In the genomic region with DNA sequence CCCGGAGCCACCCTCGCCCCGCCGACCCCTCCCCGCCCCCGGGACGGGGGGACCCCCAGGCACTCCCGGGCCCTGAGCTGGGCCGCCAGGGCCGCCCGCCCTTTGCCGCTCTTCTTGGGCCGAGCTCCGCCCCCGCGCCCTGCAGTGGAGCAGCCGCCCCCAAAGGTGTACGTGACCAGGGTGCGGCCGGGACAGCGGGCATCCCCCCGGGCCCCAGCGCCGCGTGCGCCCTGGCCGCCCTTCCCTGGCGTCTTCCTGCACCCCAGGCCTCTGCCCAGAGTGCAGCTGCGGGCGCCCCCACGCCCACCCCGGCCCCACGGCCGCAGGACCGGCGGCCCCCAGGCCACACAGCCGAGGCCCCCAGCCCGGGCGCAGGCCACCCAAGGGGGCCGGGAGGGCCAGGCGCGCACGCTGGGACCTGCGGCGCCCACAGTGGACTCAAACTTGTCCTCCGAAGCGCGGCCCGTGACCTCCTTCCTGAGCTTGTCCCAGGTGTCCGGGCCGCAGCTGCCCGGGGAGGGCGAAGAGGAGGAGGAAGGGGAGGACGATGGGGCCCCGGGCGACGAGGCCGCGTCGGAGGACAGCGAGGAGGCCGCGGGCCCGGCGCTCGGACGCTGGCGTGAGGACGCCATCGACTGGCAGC, we compare ENCODE assay signal across 22 cellular contexts. TPM values are rescaled to one million over a fixed set of nuclear protein-coding genes. Genes with fewer than 3 reads are reported as not detected.
DNase-seq lines count a peak whose midpoint lies in the region; ATAC-seq, FAIRE-seq and TF ChIP-seq lines count a peak whose summit lies in the region.
"Had no signal": no experiment of that assay in that cellular context is flagged by ENCODE, and none has a peak within 500 bp of the region (broad histone marks: within the 10 kb centered on the region; RNA-seq: fewer than 3 reads in every experiment).

No MANE protein-coding gene starts in this region.

- no peak for TF ChIP-seq RAD21 in H1 (IDR thresholded peaks at IDR 0.05 in 1 of 2, conservative IDR thresholded peaks at IDR 0.05 in 1 of 2; ENCODE audit: low read depth in 2 of 2, low read length in 2 of 2)

- peaks cover 0 to 10% (median 0%) of the 10 kb centered on the region in 5 donors for H3K27me3 Mint-ChIP-seq in naive thymus-derived CD4-positive, alpha-beta T cell
- no peaks in the 10 kb centered on the region for H3K27me3 Mint-ChIP-seq in activated naive CD4-positive, alpha-beta T cell treated with anti-CD3 and anti-CD28 coated beads for 36 hours (ENCODE audit: low read depth)

- H3K9ac ChIP-seq in H1 (replicated peaks in 1 of 4; ENCODE audit: extremely low read depth in 1 of 4, low read depth in 3 of 4, low read length in 3 of 4) = no peak overlapping the region
- H3K9ac ChIP-seq in mesenchymal stem cell (ENCODE audit: low read length) = no peak overlapping the region

- no peak overlapping the region for H3K23ac ChIP-seq in H1 (ENCODE audit: insufficient read length)
- no peak overlapping the region for H3K23ac ChIP-seq in mesenchymal stem cell (ENCODE audit: low read length in 2 of 2)

- no peaks in the 10 kb centered on the region for H3K23me2 ChIP-seq in H1 (ENCODE audit: low read depth, low read length)

- no peak overlapping the region for H3K56ac ChIP-seq in H1 (replicated peaks; ENCODE audit: insufficient read length, low read depth, low read length)

- no peak for TF ChIP-seq EP300 in H1 (IDR thresholded peaks at IDR 0.05; ENCODE audit: borderline replicate concordance in 1 of 2, low read depth in 2 of 2, low read length in 2 of 2)

- no peaks in the 10 kb centered on the region for H3K4me1 ChIP-seq in right cardiac atrium (ENCODE audit: control insufficient read depth, insufficient read depth, low read length)
- H3K4me1 ChIP-seq in H1 (replicated peaks in 1 of 4; ENCODE audit: control insufficient read depth in 3 of 4, insufficient read depth in 4 of 4, low read length in 3 of 4) = no peaks in the 10 kb centered on the region
- H3K4me1 ChIP-seq in naive thymus-derived CD4-positive, alpha-beta T cell (ENCODE audit: control insufficient read depth in 2 of 2, insufficient read depth in 2 of 2, low read length in 2 of 2) = no peaks in the 10 kb centered on the region
- peaks cover 3% of the 10 kb centered on the region for H3K4me1 ChIP-seq in mesenchymal stem cell (ENCODE audit: control insufficient read depth, insufficient read depth, low read depth, low read length)
- H3K4me1 ChIP-seq: BE2C had no signal

- H2AK5ac ChIP-seq in H1 (ENCODE audit: low read depth, low read length) (no peak overlapping the region), mesenchymal stem cell (ENCODE audit: low read length, severe bottlenecking) (no peak overlapping the region)

- H3K18ac ChIP-seq in H1 (ENCODE audit: extremely low read depth, low read length) (no peak overlapping the region), mesenchymal stem cell (ENCODE audit: low read depth in 1 of 2, low read length in 2 of 2) (no peak overlapping the region)

- ATAC-seq in right cardiac atrium = no peak
- peak; percentile 2 for ATAC-seq in naive thymus-derived CD4-positive, alpha-beta T cell
- ATAC-seq: GM12878 had no signal

- H2BK12ac ChIP-seq in H1 (ENCODE audit: low read depth, low read length) (no peak overlapping the region), mesenchymal stem cell (ENCODE audit: low read length in 2 of 2) (no peak overlapping the region)

- H2BK15ac ChIP-seq in H1 (ENCODE audit: low read length) (no peak overlapping the region), mesenchymal stem cell (ENCODE audit: low read depth, poor library complexity, severe bottlenecking) (no peak overlapping the region)

- peaks cover 0 to 6% of the 10 kb centered on the region in 2 experiments for H4K20me1 ChIP-seq in H1 (replicated peaks in 1 of 2; ENCODE audit: control insufficient read depth in 1 of 2, insufficient read depth in 2 of 2, low read length in 2 of 2)

- H3K79me1 ChIP-seq in H1 (ENCODE audit: low read depth, low read length) (no peaks in the 10 kb centered on the region), mesenchymal stem cell (replicated peaks; ENCODE audit: low read length, poor library complexity, severe bottlenecking) (peaks cover 8% of the 10 kb centered on the region)

- H3K9me3 ChIP-seq in right cardiac atrium (ENCODE audit: control insufficient read depth, low read length) (no peaks in the 10 kb centered on the region), H1 (ENCODE audit: insufficient read depth in 2 of 2, low read depth in 1 of 2, low read length in 1 of 2) (no peaks in the 10 kb centered on the region), mesenchymal stem cell (ENCODE audit: control insufficient read depth, low read length) (no peaks in the 10 kb centered on the region)
- H3K9me3 ChIP-seq in naive thymus-derived CD4-positive, alpha-beta T cell (ENCODE audit: control insufficient read depth in 2 of 3, low read length in 3 of 3) = no peaks in the 10 kb centered on the region
- H3K9me3 ChIP-seq: BE2C had no signal

- H2BK20ac ChIP-seq in H1 (ENCODE audit: low read length) = no peak overlapping the region

- H4K91ac ChIP-seq in H1 (replicated peaks; ENCODE audit: insufficient read length, low read length) (no peak overlapping the region), mesenchymal stem cell (ENCODE audit: low read length) (no peak overlapping the region)

- WGBS in right cardiac atrium = 95% methylated on average over 70 of the region's 70 CpGs
- 94% methylated on average over 31 of the region's 70 CpGs; no CpG with 5 or more reads in 1 of the 2 experiments for WGBS in H1 (ENCODE audit: extremely low coverage in 1 of 2, insufficient coverage in 1 of 2, insufficient read length in 1 of 2, insufficient replicate concordance in 2 of 2, low coverage in 1 of 2, low lambda C conversion rate in 2 of 2, missing lambda C conversion rate in 1 of 2), 2 experiments
- 97% methylated on average over 57 of the region's 70 CpGs for WGBS in mesenchymal stem cell

- H3K27ac Mint-ChIP-seq in naive thymus-derived CD4-positive, alpha-beta T cell = no peak overlapping the region
- H3K27ac Mint-ChIP-seq in activated naive CD4-positive, alpha-beta T cell treated with anti-CD3 and anti-CD28 coated beads for 36 hours = no peak overlapping the region
- H3K27ac Mint-ChIP-seq: CD4-positive, CD25-positive, alpha-beta regulatory T cell; CD8-positive, alpha-beta memory T cell had no signal

- H3K4ac ChIP-seq in H1 (replicated peaks; ENCODE audit: insufficient read length, low read depth, low read length) (no peak overlapping the region), mesenchymal stem cell (ENCODE audit: low read depth in 1 of 2, low read length in 2 of 2) (no peak overlapping the region)

- FAIRE-seq in H1 (lab: Jason Lieb, UNC) = no peak
- FAIRE-seq: A204.1, GM12878, GM19239 had no signal

- peaks cover 0 to under 1% of the 10 kb centered on the region in 2 experiments; a peak in 1 of 4 replicates for H3K79me2 ChIP-seq in H1 (ENCODE audit: control insufficient read depth in 1 of 2, insufficient read depth in 2 of 2, low read length in 2 of 2)

- H2BK5ac ChIP-seq in H1 (ENCODE audit: low read depth, low read length) = no peak overlapping the region
- no peak overlapping the region for H2BK5ac ChIP-seq in mesenchymal stem cell (ENCODE audit: low read depth, low read length, poor library complexity, severe bottlenecking)

- H3K9me3 Mint-ChIP-seq in naive thymus-derived CD4-positive, alpha-beta T cell = peaks cover 0 to 6% (median 0%) of the 10 kb centered on the region in 11 donors
- H3K9me3 Mint-ChIP-seq in activated naive CD4-positive, alpha-beta T cell treated with anti-CD3 and anti-CD28 coated beads for 36 hours = no peaks in the 10 kb centered on the region
- H3K9me3 Mint-ChIP-seq: CD8-positive, alpha-beta memory T cell had no signal

- H3K27me3 ChIP-seq in right cardiac atrium (ENCODE audit: control insufficient read depth, insufficient read depth) (no peaks in the 10 kb centered on the region), H1 (replicated peaks in 1 of 4; ENCODE audit: control insufficient read depth in 3 of 4, extremely low read depth in 1 of 4, insufficient read depth in 3 of 4, low read length in 3 of 4) (no peaks in the 10 kb centered on the region), mesenchymal stem cell (ENCODE audit: control insufficient read depth in 1 of 2, insufficient read depth in 1 of 2, low read length in 2 of 2) (peaks cover 0 to 35% of the 10 kb centered on the region in 2 experiments)
- no peaks in the 10 kb centered on the region for H3K27me3 ChIP-seq in naive thymus-derived CD4-positive, alpha-beta T cell (ENCODE audit: control insufficient read depth in 2 of 2, insufficient read depth in 2 of 2, low read length in 2 of 2)
- H3K27me3 ChIP-seq: BE2C had no signal

- H4K8ac ChIP-seq in H1 (ENCODE audit: extremely low read depth, insufficient read depth, low read length) (peak overlapping the region; percentile 68; the same call in 1 of the 2 replicates), mesenchymal stem cell (ENCODE audit: low read length) (no peak overlapping the region)

- CTCF ChIA-PET in H1 (lab: Charles Lee; ENCODE audit: partially characterized antibody) = interaction anchor here (0.8 to 3.0 kb wide), 3 partner anchors 10 to 122 kb away, joined by 3 to 11 read pairs (median 4); no protein-coding TSS in a partner anchor
- CTCF ChIA-PET in naive thymus-derived CD4-positive, alpha-beta T cell (lab: Charles Lee) = no interaction called here
- CTCF ChIA-PET in activated naive CD4-positive, alpha-beta T cell treated with anti-CD3 and anti-CD28 coated beads for 36 hours (lab: Charles Lee) = no interaction called here

- DNase-seq in right cardiac atrium (peak in 2 of 3 donors; percentile 31 to 36), cardiac septum (ENCODE audit: low spot score) (no peak), H1 (ENCODE audit: low read depth in 1 of 2, low spot score in 2 of 2) (no peak), mesenchymal stem cell (no peak)
- no peak for DNase-seq in naive thymus-derived CD4-positive, alpha-beta T cell
- DNase-seq in activated naive CD4-positive, alpha-beta T cell treated with anti-CD3 and anti-CD28 coated beads for 36 hours = no peak
- DNase-seq: ACHN; BE2C; C1 segment of cervical spinal cord; CD4-positive, CD25-positive, alpha-beta regulatory T cell; CD8-positive, alpha-beta memory T cell; COR-L47; DMS 273 treated with DMSO at 0.1 percent for 48 hours; DMS53; DND-41; EL; HCEC 1CT; IMR-90 had no signal

- TF ChIP-seq POLR2A in H1 (IDR thresholded peaks at IDR 0.05; ENCODE audit: control extremely low read depth in 1 of 2, low read depth in 2 of 2, low read length in 2 of 2) = no peak

- peaks cover 0 to 6% (median 0%) of the 10 kb centered on the region in 7 donors for H3K4me1 Mint-ChIP-seq in naive thymus-derived CD4-positive, alpha-beta T cell
- no peaks in the 10 kb centered on the region for H3K4me1 Mint-ChIP-seq in activated naive CD4-positive, alpha-beta T cell treated with anti-CD3 and anti-CD28 coated beads for 36 hours (ENCODE audit: low read depth)

- no peak for TF ChIP-seq CTCF in H1 (IDR thresholded peaks at IDR 0.05; ENCODE audit: control extremely low read depth in 1 of 3, insufficient read depth in 1 of 3, low read depth in 1 of 3, low read length in 3 of 3)

- no peak overlapping the region for H3K4me3 ChIP-seq in right cardiac atrium (ENCODE audit: low read length)
- H3K4me3 ChIP-seq in H1 (ENCODE audit: extremely low read depth in 1 of 4, insufficient read depth in 2 of 4, low read depth in 3 of 4, low read length in 4 of 4) = no peak overlapping the region
- no peak overlapping the region for H3K4me3 ChIP-seq in naive thymus-derived CD4-positive, alpha-beta T cell (ENCODE audit: low read length)
- no peak overlapping the region for H3K4me3 ChIP-seq in mesenchymal stem cell (ENCODE audit: insufficient read depth in 1 of 2, low read depth in 1 of 2, low read length in 2 of 2)
- H3K4me3 ChIP-seq: GM12878 had no signal

- peaks cover 0 to 5% (median 0%) of the 10 kb centered on the region in 5 donors for H3K36me3 Mint-ChIP-seq in naive thymus-derived CD4-positive, alpha-beta T cell
- no peaks in the 10 kb centered on the region for H3K36me3 Mint-ChIP-seq in activated naive CD4-positive, alpha-beta T cell treated with anti-CD3 and anti-CD28 coated beads for 36 hours (ENCODE audit: low read depth)
- H3K36me3 Mint-ChIP-seq: CD4-positive, CD25-positive, alpha-beta regulatory T cell; CD8-positive, alpha-beta memory T cell had no signal

- POLR2A ChIA-PET in H1 (lab: Charles Lee; ENCODE audit: partially characterized antibody) = interaction anchor here (0.8 to 1.8 kb wide), 12 partner anchors 9 to 159 kb away, joined by 3 to 7 read pairs (median 4); partner anchors contain the start of genes PKP3, PTDSS2 and RNH1
- POLR2A ChIA-PET in naive thymus-derived CD4-positive, alpha-beta T cell (lab: Charles Lee) = no interaction called here

- H3K14ac ChIP-seq in H1 (ENCODE audit: insufficient read length) (no peak overlapping the region), mesenchymal stem cell (ENCODE audit: low read length in 2 of 2) (no peak overlapping the region)

- intact Hi-C loops in right cardiac atrium (cut with DNase I) (no loop called here), cardiac septum (cut with DNase I) (no loop called here)
- intact Hi-C loops in naive thymus-derived CD4-positive, alpha-beta T cell (cut with micrococcal nuclease) = no loop called here
- intact Hi-C loops in activated naive CD4-positive, alpha-beta T cell treated with anti-CD3 and anti-CD28 coated beads for 36 hours (cut with micrococcal nuclease) = no loop called here

- no peak overlapping the region for H4K5ac ChIP-seq in H1 (ENCODE audit: insufficient read length, low read depth, low read length)

- H3K27ac ChIP-seq in right cardiac atrium (ENCODE audit: low read length) (no peak overlapping the region), H1 (ENCODE audit: low read depth, low read length) (no peak overlapping the region), mesenchymal stem cell (ENCODE audit: low read length, poor library complexity, severe bottlenecking) (no peak overlapping the region)
- no peak overlapping the region for H3K27ac ChIP-seq in naive thymus-derived CD4-positive, alpha-beta T cell (ENCODE audit: low read depth, low read length)
- H3K27ac ChIP-seq: HL-60 had no signal

- H3K4me2 ChIP-seq in H1 (ENCODE audit: insufficient read depth in 1 of 2, low read depth in 2 of 2, low read length in 2 of 2) = no peak overlapping the region
- H3K4me2 ChIP-seq in mesenchymal stem cell (ENCODE audit: low read length, poor library complexity, severe bottlenecking) = no peak overlapping the region

- H2BK120ac ChIP-seq in H1 (replicated peaks; ENCODE audit: low read depth, low read length) (no peak overlapping the region), mesenchymal stem cell (ENCODE audit: low read depth, low read length) (no peak overlapping the region)

- peaks cover 11 to 65% (median 21%) of the 10 kb centered on the region in 4 experiments; a peak in 7 of 8 replicates for H3K36me3 ChIP-seq in H1 (ENCODE audit: control insufficient read depth in 2 of 4, insufficient read depth in 4 of 4, low read length in 3 of 4)
- H3K36me3 ChIP-seq in naive thymus-derived CD4-positive, alpha-beta T cell (ENCODE audit: control insufficient read depth in 2 of 3, insufficient read depth in 3 of 3, low read length in 3 of 3) = no peaks in the 10 kb centered on the region
- H3K36me3 ChIP-seq in mesenchymal stem cell (ENCODE audit: control insufficient read depth in 1 of 2, insufficient read depth in 2 of 2, low read depth in 1 of 2, low read length in 2 of 2) = peaks cover 0 to 91% of the 10 kb centered on the region in 2 experiments
- H3K36me3 ChIP-seq: BE2C had no signal

- no peak overlapping the region for H3K4me3 Mint-ChIP-seq in naive thymus-derived CD4-positive, alpha-beta T cell
- no peak overlapping the region for H3K4me3 Mint-ChIP-seq in activated naive CD4-positive, alpha-beta T cell treated with anti-CD3 and anti-CD28 coated beads for 36 hours
- H3K4me3 Mint-ChIP-seq: CD4-positive, CD25-positive, alpha-beta regulatory T cell; CD8-positive, alpha-beta memory T cell had no signal

- no peak overlapping the region for H2AFZ ChIP-seq in H1 (ENCODE audit: low read length)
- no peak overlapping the region for H2AFZ ChIP-seq in mesenchymal stem cell (ENCODE audit: low read depth, low read length)

RNA-seq across cellular contexts. Expression of gene B4GALNT4, which starts 7.4 kb away (rescaled TPM):
- total RNA-seq in right cardiac atrium (1 to 10 TPM; 1.0 to 1.6 (median 1.3) TPM), cardiac septum (0.24 TPM)
- polyA plus RNA-seq in right cardiac atrium (2.5 TPM), H1 (2011; rRNA removed) (40.9 and 69.4 TPM in 2 replicates)
- total RNA-seq in H1 (2021; fragmentation: NEBNext Ultra II Directional; extraction: Animal tissue kit (Norgen Biotek cat#: 25700)) = 76.3 and 89.0 TPM in 2 replicates
- polyA plus RNA-seq in H1 (2011; cell fraction: cytosol; rRNA removed) = 62.2 TPM
- polyA plus RNA-seq in H1 (2011; cell fraction: nucleus; rRNA removed) = 329 TPM
- polyA plus RNA-seq in H1 (2012, experiment 1 of 2) = 55.4 to 118 TPM (median 90.1 TPM) in 4 replicates
- polyA plus RNA-seq in H1 (2012, experiment 2 of 2) = 69.9 TPM
- 55.2 TPM for polyA plus RNA-seq in H1 (2013, experiment 1 of 2)
- 48.0 TPM for polyA plus RNA-seq in H1 (2013, experiment 2 of 2)
- 6.4 and 7.0 TPM in 2 replicates for polyA minus RNA-seq in H1 (2011; rRNA and poly(A)+ RNA removed)
- 19.7 TPM for polyA minus RNA-seq in H1 (2011; cell fraction: cytosol; rRNA and poly(A)+ RNA removed)
- 37.0 TPM for polyA minus RNA-seq in H1 (2011; cell fraction: nucleus; rRNA and poly(A)+ RNA removed)
- 10 to 100 TPM in 2 of 5 experiments, 1 to 10 TPM in 3; 1.2 to 11.8 (median 3.5) TPM for total RNA-seq in naive thymus-derived CD4-positive, alpha-beta T cell
- under 1 TPM in 1 of 2 donors, not detected in 1; 0.14 TPM for polyA plus RNA-seq in naive thymus-derived CD4-positive, alpha-beta T cell
- 1 to 10 TPM; 4.1 to 5.2 TPM for total RNA-seq in activated naive CD4-positive, alpha-beta T cell treated with anti-CD3 and anti-CD28 coated beads for 36 hours
- polyA plus RNA-seq in mesenchymal stem cell (2013, experiment 1 of 2) = 17.0 TPM
- polyA plus RNA-seq in mesenchymal stem cell (2013, experiment 2 of 2) = 15.3 TPM
- polyA plus RNA-seq: CD4-positive, CD25-positive, alpha-beta regulatory T cell had no signal

RNA-seq across cellular contexts. Expression of gene PKP3, which starts 17.4 kb away (rescaled TPM):
- total RNA-seq in right cardiac atrium = under 1 TPM; 0.26 to 0.88 (median 0.63) TPM
- 0.36 TPM for polyA plus RNA-seq in right cardiac atrium
- 0.83 TPM for total RNA-seq in cardiac septum
- 28.5 and 28.7 TPM in 2 replicates for total RNA-seq in H1 (2021; fragmentation: NEBNext Ultra II Directional; extraction: Animal tissue kit (Norgen Biotek cat#: 25700))
- polyA plus RNA-seq in H1 (2011; rRNA removed) = 16.7 and 28.0 TPM in 2 replicates
- polyA plus RNA-seq in H1 (2011; cell fraction: cytosol; rRNA removed) = 25.0 TPM
- 35.4 TPM for polyA plus RNA-seq in H1 (2011; cell fraction: nucleus; rRNA removed)
- 10.9 to 22.0 TPM (median 18.8 TPM) in 4 replicates for polyA plus RNA-seq in H1 (2012, experiment 1 of 2)
- polyA plus RNA-seq in H1 (2012, experiment 2 of 2) = 14.5 TPM
- polyA plus RNA-seq in H1 (2013, experiment 1 of 2) = 11.0 TPM
- polyA plus RNA-seq in H1 (2013, experiment 2 of 2) = 12.3 TPM
- 11.3 and 13.9 TPM in 2 replicates for polyA minus RNA-seq in H1 (2011; rRNA and poly(A)+ RNA removed)
- 33.5 TPM for polyA minus RNA-seq in H1 (2011; cell fraction: cytosol; rRNA and poly(A)+ RNA removed)
- 11.1 TPM for polyA minus RNA-seq in H1 (2011; cell fraction: nucleus; rRNA and poly(A)+ RNA removed)
- not detected for total RNA-seq in naive thymus-derived CD4-positive, alpha-beta T cell
- not detected for polyA plus RNA-seq in naive thymus-derived CD4-positive, alpha-beta T cell
- not detected for total RNA-seq in activated naive CD4-positive, alpha-beta T cell treated with anti-CD3 and anti-CD28 coated beads for 36 hours
- polyA plus RNA-seq in mesenchymal stem cell (2013, experiment 1 of 2) = 2.0 TPM
- 1.4 TPM for polyA plus RNA-seq in mesenchymal stem cell (2013, experiment 2 of 2)
- total RNA-seq: CD8-positive, alpha-beta memory T cell had no signal

RNA-seq across cellular contexts. Expression of gene SIGIRR, which starts 38.1 kb away (rescaled TPM):
- 10 to 100 TPM; 28.6 to 42.4 (median 35.1) TPM for total RNA-seq in right cardiac atrium
- 61.8 TPM for polyA plus RNA-seq in right cardiac atrium
- 33.3 TPM for total RNA-seq in cardiac septum
- total RNA-seq in H1 (2021; fragmentation: NEBNext Ultra II Directional; extraction: Animal tissue kit (Norgen Biotek cat#: 25700)) = 66.3 and 68.9 TPM in 2 replicates
- 55.2 and 94.2 TPM in 2 replicates for polyA plus RNA-seq in H1 (2011; rRNA removed)
- 57.0 TPM for polyA plus RNA-seq in H1 (2011; cell fraction: cytosol; rRNA removed)
- polyA plus RNA-seq in H1 (2011; cell fraction: nucleus; rRNA removed) = 133 TPM
- polyA plus RNA-seq in H1 (2012, experiment 1 of 2) = 35.4 to 56.4 TPM (median 48.3 TPM) in 4 replicates
- 55.4 TPM for polyA plus RNA-seq in H1 (2012, experiment 2 of 2)
- 51.9 TPM for polyA plus RNA-seq in H1 (2013, experiment 1 of 2)
- 52.5 TPM for polyA plus RNA-seq in H1 (2013, experiment 2 of 2)
- polyA minus RNA-seq in H1 (2011; rRNA and poly(A)+ RNA removed) = 13.0 and 16.6 TPM in 2 replicates
- 26.2 TPM for polyA minus RNA-seq in H1 (2011; cell fraction: cytosol; rRNA and poly(A)+ RNA removed)
- 24.8 TPM for polyA minus RNA-seq in H1 (2011; cell fraction: nucleus; rRNA and poly(A)+ RNA removed)
- total RNA-seq in naive thymus-derived CD4-positive, alpha-beta T cell = 100 to 1,000 TPM; 210 to 497 (median 392) TPM
- polyA plus RNA-seq in naive thymus-derived CD4-positive, alpha-beta T cell = 100 to 1,000 TPM; 223 to 305 TPM
- total RNA-seq in activated naive CD4-positive, alpha-beta T cell treated with anti-CD3 and anti-CD28 coated beads for 36 hours = 10 to 100 TPM; 38.0 to 38.8 TPM
- polyA plus RNA-seq in mesenchymal stem cell (2013, experiment 1 of 2) = 36.5 TPM
- 37.3 TPM for polyA plus RNA-seq in mesenchymal stem cell (2013, experiment 2 of 2)

RNA-seq across cellular contexts. Expression of gene IFITM3, which starts 56.0 kb away (rescaled TPM):
- total RNA-seq in right cardiac atrium (100 to 1,000 TPM; 263 to 569 (median 519) TPM), cardiac septum (260 TPM)
- polyA plus RNA-seq in right cardiac atrium (749 TPM), H1 (2011; rRNA removed) (666 and 779 TPM in 2 replicates)
- total RNA-seq in H1 (2021; fragmentation: NEBNext Ultra II Directional; extraction: Animal tissue kit (Norgen Biotek cat#: 25700)) = 230 and 238 TPM in 2 replicates
- 365 TPM for polyA plus RNA-seq in H1 (2011; cell fraction: cytosol; rRNA removed)
- 320 TPM for polyA plus RNA-seq in H1 (2011; cell fraction: nucleus; rRNA removed)
- polyA plus RNA-seq in H1 (2012, experiment 1 of 2) = 512 to 625 TPM (median 570 TPM) in 4 replicates
- polyA plus RNA-seq in H1 (2012, experiment 2 of 2) = 529 TPM
- 497 TPM for polyA plus RNA-seq in H1 (2013, experiment 1 of 2)
- 568 TPM for polyA plus RNA-seq in H1 (2013, experiment 2 of 2)
- 133 and 217 TPM in 2 replicates for polyA minus RNA-seq in H1 (2011; rRNA and poly(A)+ RNA removed)
- 219 TPM for polyA minus RNA-seq in H1 (2011; cell fraction: cytosol; rRNA and poly(A)+ RNA removed)
- 99.5 TPM for polyA minus RNA-seq in H1 (2011; cell fraction: nucleus; rRNA and poly(A)+ RNA removed)
- total RNA-seq in naive thymus-derived CD4-positive, alpha-beta T cell = 10 to 100 TPM in 3 of 5 experiments, 1 to 10 TPM in 2; 6.7 to 43.1 (median 13.2) TPM
- polyA plus RNA-seq in naive thymus-derived CD4-positive, alpha-beta T cell = 100 to 1,000 TPM in 1 of 2 donors, 1 to 10 TPM in 1; 5.1 to 194 TPM
- 10 to 100 TPM; 54.5 to 56.6 TPM for total RNA-seq in activated naive CD4-positive, alpha-beta T cell treated with anti-CD3 and anti-CD28 coated beads for 36 hours
- 2,969 TPM for polyA plus RNA-seq in mesenchymal stem cell (2013, experiment 1 of 2)
- 2,910 TPM for polyA plus RNA-seq in mesenchymal stem cell (2013, experiment 2 of 2)

Comparison
In these comparisons a context has a peak if more than half of its experiments do, and no peak if none do; other contexts are left out.
1. DNase-seq: peak in right cardiac atrium (2 of 3); none in cardiac septum (single experiment), H1 (0 of 2), naive thymus-derived CD4-positive, alpha-beta T cell (0 of 9), activated naive CD4-positive, alpha-beta T cell treated with anti-CD3 and anti-CD28 coated beads for 36 hours (single experiment) and mesenchymal stem cell (single experiment).
2. RNA of gene PKP3, which starts 17.4 kb away (total RNA-seq): 28.5 to 28.7 TPM in H1; 0.26 to 0.88 TPM in right cardiac atrium, 0.83 TPM in cardiac septum (single experiment), not detected in activated naive CD4-positive, alpha-beta T cell treated with anti-CD3 and anti-CD28 coated beads for 36 hours and not detected in naive thymus-derived CD4-positive, alpha-beta T cell; every median in the first group is over 10 times any median in the second.